1 cellular context compared by ENCODE assay signal in the genomic region with DNA sequence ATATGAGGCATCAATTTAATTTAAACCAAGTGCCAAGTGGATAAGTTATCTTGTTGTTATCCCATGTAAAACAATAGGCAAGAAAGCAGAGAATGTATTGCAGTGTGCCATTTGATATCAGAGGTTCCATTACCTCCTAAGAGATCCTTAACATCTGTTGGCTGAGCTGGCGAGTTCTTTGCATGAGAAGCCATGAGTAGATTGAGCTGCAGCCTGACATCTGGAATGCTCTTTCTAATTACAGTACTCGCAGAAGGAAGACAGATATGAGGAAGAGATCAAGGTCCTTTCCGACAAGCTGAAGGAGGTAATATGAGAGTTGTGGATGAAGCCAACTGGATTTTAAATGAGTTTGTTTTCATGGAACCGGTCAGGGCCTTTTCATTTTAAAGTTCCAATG.
TF ChIP-seq lines count a peak whose summit lies in the region.

No MANE protein-coding gene starts in this region.

TF ChIP-seq in HepG2, 621 proteins besides CTCF, POLR2A, EP300 and RAD21:
- TF ChIP-seq ZNF556 (CRISPR knock-in tag; IDR thresholded peaks at IDR 0.05; ENCODE audit: borderline replicate concordance) (no peak), TGIF2 (CRISPR knock-in tag; IDR thresholded peaks at IDR 0.05) (no peak), ZFP1 (CRISPR knock-in tag; IDR thresholded peaks at IDR 0.05) (no peak), HOXD1 (CRISPR knock-in tag; IDR thresholded peaks at IDR 0.05) (no peak)
- TF ChIP-seq, protein P1, sequence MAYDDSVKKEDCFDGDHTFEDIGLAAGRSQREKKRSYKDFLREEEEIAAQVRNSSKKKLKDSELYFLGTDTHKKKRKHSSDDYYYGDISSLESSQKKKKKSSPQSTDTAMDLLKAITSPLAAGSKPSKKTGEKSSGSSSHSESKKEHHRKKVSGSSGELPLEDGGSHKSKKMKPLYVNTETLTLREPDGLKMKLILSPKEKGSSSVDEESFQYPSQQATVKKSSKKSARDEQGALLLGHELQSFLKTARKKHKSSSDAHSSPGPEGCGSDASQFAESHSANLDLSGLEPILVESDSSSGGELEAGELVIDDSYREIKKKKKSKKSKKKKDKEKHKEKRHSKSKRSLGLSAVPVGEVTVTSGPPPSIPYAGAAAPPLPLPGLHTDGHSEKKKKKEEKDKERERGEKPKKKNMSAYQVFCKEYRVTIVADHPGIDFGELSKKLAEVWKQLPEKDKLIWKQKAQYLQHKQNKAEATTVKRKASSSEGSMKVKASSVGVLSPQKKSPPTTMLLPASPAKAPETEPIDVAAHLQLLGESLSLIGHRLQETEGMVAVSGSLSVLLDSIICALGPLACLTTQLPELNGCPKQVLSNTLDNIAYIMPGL (CRISPR knock-in tag; IDR thresholded peaks at IDR 0.05; ENCODE audit: borderline replicate concordance in 1 of 2, low read depth in 1 of 2): no peak
